In the genomic region with DNA sequence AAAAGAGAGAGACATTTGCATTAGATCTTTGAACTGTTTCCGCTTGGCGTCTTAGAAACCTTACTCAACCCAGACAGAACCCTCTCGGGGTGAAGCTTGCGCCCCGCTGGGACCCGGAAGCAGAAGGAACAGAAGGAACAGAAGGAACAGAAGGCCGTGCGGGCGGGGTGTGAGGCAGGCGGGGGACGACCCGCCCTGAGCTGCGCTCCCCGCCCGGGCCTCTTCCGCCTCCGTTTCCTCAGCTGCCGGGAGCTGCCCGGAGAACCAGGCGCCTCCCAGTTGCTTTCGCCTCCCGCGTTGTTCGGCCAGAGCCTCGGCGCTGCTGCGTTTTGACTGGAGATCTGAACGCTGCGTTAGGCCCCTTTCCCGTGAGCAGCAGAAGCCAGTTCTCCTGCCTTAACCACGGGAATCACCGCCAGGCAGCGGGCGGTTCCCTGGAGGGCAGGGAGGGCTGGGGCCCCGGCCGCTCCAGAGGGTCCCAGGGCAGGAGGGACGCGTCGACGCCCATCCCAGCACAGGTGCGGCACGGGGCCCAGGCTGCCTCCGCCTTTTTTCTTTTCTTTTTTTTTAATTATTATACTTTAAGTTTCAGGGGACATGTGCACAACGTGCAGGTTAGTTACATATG, we compare ENCODE assay signal across 1 cellular context.
TF ChIP-seq lines count a peak whose summit lies in the region.

No MANE protein-coding gene starts in this region.

TF ChIP-seq in HepG2, 621 proteins besides CTCF, POLR2A, EP300 and RAD21 (continued from another document):
- TF ChIP-seq, protein P1, sequence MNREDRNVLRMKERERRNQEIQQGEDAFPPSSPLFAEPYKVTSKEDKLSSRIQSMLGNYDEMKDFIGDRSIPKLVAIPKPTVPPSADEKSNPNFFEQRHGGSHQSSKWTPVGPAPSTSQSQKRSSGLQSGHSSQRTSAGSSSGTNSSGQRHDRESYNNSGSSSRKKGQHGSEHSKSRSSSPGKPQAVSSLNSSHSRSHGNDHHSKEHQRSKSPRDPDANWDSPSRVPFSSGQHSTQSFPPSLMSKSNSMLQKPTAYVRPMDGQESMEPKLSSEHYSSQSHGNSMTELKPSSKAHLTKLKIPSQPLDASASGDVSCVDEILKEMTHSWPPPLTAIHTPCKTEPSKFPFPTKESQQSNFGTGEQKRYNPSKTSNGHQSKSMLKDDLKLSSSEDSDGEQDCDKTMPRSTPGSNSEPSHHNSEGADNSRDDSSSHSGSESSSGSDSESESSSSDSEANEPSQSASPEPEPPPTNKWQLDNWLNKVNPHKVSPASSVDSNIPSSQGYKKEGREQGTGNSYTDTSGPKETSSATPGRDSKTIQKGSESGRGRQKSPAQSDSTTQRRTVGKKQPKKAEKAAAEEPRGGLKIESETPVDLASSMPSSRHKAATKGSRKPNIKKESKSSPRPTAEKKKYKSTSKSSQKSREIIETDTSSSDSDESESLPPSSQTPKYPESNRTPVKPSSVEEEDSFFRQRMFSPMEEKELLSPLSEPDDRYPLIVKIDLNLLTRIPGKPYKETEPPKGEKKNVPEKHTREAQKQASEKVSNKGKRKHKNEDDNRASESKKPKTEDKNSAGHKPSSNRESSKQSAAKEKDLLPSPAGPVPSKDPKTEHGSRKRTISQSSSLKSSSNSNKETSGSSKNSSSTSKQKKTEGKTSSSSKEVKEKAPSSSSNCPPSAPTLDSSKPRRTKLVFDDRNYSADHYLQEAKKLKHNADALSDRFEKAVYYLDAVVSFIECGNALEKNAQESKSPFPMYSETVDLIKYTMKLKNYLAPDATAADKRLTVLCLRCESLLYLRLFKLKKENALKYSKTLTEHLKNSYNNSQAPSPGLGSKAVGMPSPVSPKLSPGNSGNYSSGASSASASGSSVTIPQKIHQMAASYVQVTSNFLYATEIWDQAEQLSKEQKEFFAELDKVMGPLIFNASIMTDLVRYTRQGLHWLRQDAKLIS (CRISPR knock-in tag; IDR thresholded peaks at IDR 0.05): no peak
- TF ChIP-seq ZNF761 (CRISPR knock-in tag; conservative IDR thresholded peaks at IDR 0.05) (no peak), MTA1 (CRISPR knock-in tag; IDR thresholded peaks at IDR 0.05; ENCODE audit: borderline replicate concordance) (no peak), NCOA1 (CRISPR knock-in tag; IDR thresholded peaks at IDR 0.05) (no peak), U2AF2 (IDR thresholded peaks at IDR 0.05; ENCODE audit: low read depth, low read length) (no peak), ZNF878 (CRISPR knock-in tag; IDR thresholded peaks at IDR 0.05) (no peak), ISX (CRISPR knock-in tag; conservative IDR thresholded peaks at IDR 0.05) (no peak), ZNF709 (CRISPR knock-in tag; IDR thresholded peaks at IDR 0.05) (no peak), DPF2 (CRISPR knock-in tag; IDR thresholded peaks at IDR 0.05; ENCODE audit: borderline replicate concordance, low read depth) (no peak), RCOR2 (CRISPR knock-in tag; IDR thresholded peaks at IDR 0.05) (no peak), AGO1 (IDR thresholded peaks at IDR 0.05; ENCODE audit: low read depth, low read length, poor library complexity, severe bottlenecking) (no peak)
- TF ChIP-seq, protein P2, sequence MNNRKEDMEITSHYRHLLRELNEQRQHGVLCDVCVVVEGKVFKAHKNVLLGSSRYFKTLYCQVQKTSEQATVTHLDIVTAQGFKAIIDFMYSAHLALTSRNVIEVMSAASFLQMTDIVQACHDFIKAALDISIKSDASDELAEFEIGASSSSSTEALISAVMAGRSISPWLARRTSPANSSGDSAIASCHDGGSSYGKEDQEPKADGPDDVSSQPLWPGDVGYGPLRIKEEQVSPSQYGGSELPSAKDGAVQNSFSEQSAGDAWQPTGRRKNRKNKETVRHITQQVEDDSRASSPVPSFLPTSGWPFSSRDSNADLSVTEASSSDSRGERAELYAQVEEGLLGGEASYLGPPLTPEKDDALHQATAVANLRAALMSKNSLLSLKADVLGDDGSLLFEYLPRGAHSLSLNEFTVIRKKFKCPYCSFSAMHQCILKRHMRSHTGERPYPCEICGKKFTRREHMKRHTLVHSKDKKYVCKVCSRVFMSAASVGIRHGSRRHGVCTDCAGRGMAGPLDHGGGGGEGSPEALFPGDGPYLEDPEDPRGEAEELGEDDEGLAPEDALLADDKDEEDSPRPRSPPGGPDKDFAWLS (CRISPR knock-in tag; IDR thresholded peaks at IDR 0.05; ENCODE audit: borderline replicate concordance): no peak
- TF ChIP-seq, protein P3, sequence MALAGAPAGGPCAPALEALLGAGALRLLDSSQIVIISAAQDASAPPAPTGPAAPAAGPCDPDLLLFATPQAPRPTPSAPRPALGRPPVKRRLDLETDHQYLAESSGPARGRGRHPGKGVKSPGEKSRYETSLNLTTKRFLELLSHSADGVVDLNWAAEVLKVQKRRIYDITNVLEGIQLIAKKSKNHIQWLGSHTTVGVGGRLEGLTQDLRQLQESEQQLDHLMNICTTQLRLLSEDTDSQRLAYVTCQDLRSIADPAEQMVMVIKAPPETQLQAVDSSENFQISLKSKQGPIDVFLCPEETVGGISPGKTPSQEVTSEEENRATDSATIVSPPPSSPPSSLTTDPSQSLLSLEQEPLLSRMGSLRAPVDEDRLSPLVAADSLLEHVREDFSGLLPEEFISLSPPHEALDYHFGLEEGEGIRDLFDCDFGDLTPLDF (CRISPR knock-in tag; IDR thresholded peaks at IDR 0.05): no peak
- TF ChIP-seq, protein P4, sequence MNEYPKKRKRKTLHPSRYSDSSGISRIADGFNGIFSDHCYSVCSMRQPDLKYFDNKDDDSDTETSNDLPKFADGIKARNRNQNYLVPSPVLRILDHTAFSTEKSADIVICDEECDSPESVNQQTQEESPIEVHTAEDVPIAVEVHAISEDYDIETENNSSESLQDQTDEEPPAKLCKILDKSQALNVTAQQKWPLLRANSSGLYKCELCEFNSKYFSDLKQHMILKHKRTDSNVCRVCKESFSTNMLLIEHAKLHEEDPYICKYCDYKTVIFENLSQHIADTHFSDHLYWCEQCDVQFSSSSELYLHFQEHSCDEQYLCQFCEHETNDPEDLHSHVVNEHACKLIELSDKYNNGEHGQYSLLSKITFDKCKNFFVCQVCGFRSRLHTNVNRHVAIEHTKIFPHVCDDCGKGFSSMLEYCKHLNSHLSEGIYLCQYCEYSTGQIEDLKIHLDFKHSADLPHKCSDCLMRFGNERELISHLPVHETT (CRISPR knock-in tag; conservative IDR thresholded peaks at IDR 0.05): no peak
- TF ChIP-seq, protein P5, sequence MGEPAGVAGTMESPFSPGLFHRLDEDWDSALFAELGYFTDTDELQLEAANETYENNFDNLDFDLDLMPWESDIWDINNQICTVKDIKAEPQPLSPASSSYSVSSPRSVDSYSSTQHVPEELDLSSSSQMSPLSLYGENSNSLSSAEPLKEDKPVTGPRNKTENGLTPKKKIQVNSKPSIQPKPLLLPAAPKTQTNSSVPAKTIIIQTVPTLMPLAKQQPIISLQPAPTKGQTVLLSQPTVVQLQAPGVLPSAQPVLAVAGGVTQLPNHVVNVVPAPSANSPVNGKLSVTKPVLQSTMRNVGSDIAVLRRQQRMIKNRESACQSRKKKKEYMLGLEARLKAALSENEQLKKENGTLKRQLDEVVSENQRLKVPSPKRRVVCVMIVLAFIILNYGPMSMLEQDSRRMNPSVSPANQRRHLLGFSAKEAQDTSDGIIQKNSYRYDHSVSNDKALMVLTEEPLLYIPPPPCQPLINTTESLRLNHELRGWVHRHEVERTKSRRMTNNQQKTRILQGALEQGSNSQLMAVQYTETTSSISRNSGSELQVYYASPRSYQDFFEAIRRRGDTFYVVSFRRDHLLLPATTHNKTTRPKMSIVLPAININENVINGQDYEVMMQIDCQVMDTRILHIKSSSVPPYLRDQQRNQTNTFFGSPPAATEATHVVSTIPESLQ (CRISPR knock-in tag; conservative IDR thresholded peaks at IDR 0.05): no peak
- TF ChIP-seq, protein P6, sequence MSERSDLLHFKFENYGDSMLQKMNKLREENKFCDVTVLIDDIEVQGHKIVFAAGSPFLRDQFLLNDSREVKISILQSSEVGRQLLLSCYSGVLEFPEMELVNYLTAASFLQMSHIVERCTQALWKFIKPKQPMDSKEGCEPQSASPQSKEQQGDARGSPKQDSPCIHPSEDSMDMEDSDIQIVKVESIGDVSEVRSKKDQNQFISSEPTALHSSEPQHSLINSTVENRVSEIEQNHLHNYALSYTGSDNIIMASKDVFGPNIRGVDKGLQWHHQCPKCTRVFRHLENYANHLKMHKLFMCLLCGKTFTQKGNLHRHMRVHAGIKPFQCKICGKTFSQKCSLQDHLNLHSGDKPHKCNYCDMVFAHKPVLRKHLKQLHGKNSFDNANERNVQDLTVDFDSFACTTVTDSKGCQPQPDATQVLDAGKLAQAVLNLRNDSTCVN (CRISPR knock-in tag; IDR thresholded peaks at IDR 0.05; ENCODE audit: borderline replicate concordance): no peak
